9 cellular contexts compared by ENCODE assay signal in genomic region chr3:45546636-45547201, GRCh38. TPM values are rescaled to one million over a fixed set of nuclear protein-coding genes. Genes with fewer than 3 reads are reported as not detected.
DNase-seq lines count a peak whose midpoint lies in the region; ATAC-seq and TF ChIP-seq lines count a peak whose summit lies in the region.
"Had no signal": no experiment of that assay in that cellular context is flagged by ENCODE, and none has a peak within 500 bp of the region (broad histone marks: within the 10 kb centered on the region; RNA-seq: fewer than 3 reads in every experiment).

No MANE protein-coding gene starts in this region.

- no peak overlapping the region for H3K4me3 ChIP-seq in testis

- TF ChIP-seq CTCF in testis (IDR thresholded peaks at IDR 0.05) = peak in 2 of 3 experiments; percentile 20 to 36

- TF ChIP-seq POLR2A in testis (IDR thresholded peaks at IDR 0.05) = no peak

- no peaks in the 10 kb centered on the region for H3K9me3 ChIP-seq in testis

- no peak overlapping the region for H3K27ac ChIP-seq in testis

- intact Hi-C loops in testis (cut with DNase I; ENCODE audit: low total_unique reads) = no loop called here

- H3K4me1 ChIP-seq in testis = peaks cover 15% of the 10 kb centered on the region

- H3K36me3 ChIP-seq in testis (ENCODE audit: low read depth, missing control alignments) = no peaks in the 10 kb centered on the region

- H3K27me3 ChIP-seq in testis = no peaks in the 10 kb centered on the region

- WGBS in testis, 2 donors = 80 to 87% methylated on average over 11 of the region's 11 CpGs

- peak; percentile 20 for DNase-seq in activated T-cell treated with anti-CD3 and anti-CD28 coated beads for 1 hour (ENCODE audit: low read depth)
- DNase-seq in activated T-cell treated with anti-CD3 and anti-CD28 coated beads for 4 hours = no peak
- peak; percentile 32 for DNase-seq in activated T-cell treated with anti-CD3 and anti-CD28 coated beads, Interleukin-2, amount 50 U/mL, for 1 hour
- DNase-seq in inferior parietal cortex (ENCODE audit: extremely low spot score) = peak; percentile 61
- peak; percentile 41 for DNase-seq in testis
- DNase-seq in GF-D8 (lab: John Stamatoyannopoulos, UW) = no peak
- DNase-seq: NCI-H1092 treated with DMSO at 0.1 percent for 48 hours had no signal

- no peak for ATAC-seq in HG03097 (IDR thresholded peaks at IDR 0.05; ENCODE audit: low FRiP score, unreplicated experiment)
- no peak for ATAC-seq in HG02884 (IDR thresholded peaks at IDR 0.05; ENCODE audit: unreplicated experiment)

RNA-seq across cellular contexts. Expression of gene LIMD1, which starts 47.8 kb away (rescaled TPM):
- total RNA-seq in testis = 10 to 100 TPM; 22.9 to 38.4 TPM
- 9.7 TPM for polyA plus RNA-seq in testis (ENCODE audit: insufficient read depth, low read depth, low replicate concordance)

Comparison
In these comparisons a context has a peak if more than half of its experiments do, and no peak if none do; other contexts are left out.
1. DNase-seq: peak in activated T-cell treated with anti-CD3 and anti-CD28 coated beads for 1 hour (single experiment), activated T-cell treated with anti-CD3 and anti-CD28 coated beads, Interleukin-2, amount 50 U/mL, for 1 hour (single experiment), inferior parietal cortex (single experiment) and testis (single experiment); none in activated T-cell treated with anti-CD3 and anti-CD28 coated beads for 4 hours (single experiment) and GF-D8 (single experiment).